Comparison of ENCODE assay signal across 30 cellular contexts in genomic region chrY:8673896-8674295, GRCh38.
"Had no signal": no experiment of that assay in that cellular context is flagged by ENCODE, and none has a peak within 500 bp of the region (broad histone marks: within the 10 kb centered on the region; RNA-seq: fewer than 3 reads in every experiment).

No MANE protein-coding gene starts in this region.

- DNase-seq: heart right ventricle; kidney; left colon; lower lobe of right lung; mammary epithelial cell; mesenchymal stem cell; naive thymus-derived CD8-positive, alpha-beta T cell; ovary; retina; right cardiac atrium; stimulated activated CD4-positive, alpha-beta T cell treated with anti-CD3 and anti-CD28 coated beads, Interleukin-12 subunit alpha, Interleukin-12 subunit beta, amount 100 ng/mL, for 4 hours; stimulated activated CD4-positive, alpha-beta T cell treated with anti-CD3 and anti-CD28 coated beads, Interleukin-15, amount 100 ng/mL, for 24 hours; stimulated activated CD4-positive, alpha-beta T cell treated with anti-CD3 and anti-CD28 coated beads, Interleukin-2, amount 100 ng/mL, for 24 hours; stimulated activated CD4-positive, alpha-beta T cell treated with anti-CD3 and anti-CD28 coated beads, Interleukin-4, amount 100 ng/mL, for 1 hour; stimulated activated naive B cell treated with anti-CD40 and anti-IgM and Interleukin-4, amounts not matched to agents 10 μg/mL and 1 μg/mL and 100 μg/mL, for 72 hours; stimulated activated naive CD8-positive, alpha-beta T cell treated with anti-CD3 and anti-CD28 coated beads, Interleukin-15, Interleukin-2, amounts not matched to agents 100 U/mL and 50 U/mL, for 24 hours; stomach; tibial artery; trophoblast cell; upper lobe of right lung had no signal

- H3K79me2 ChIP-seq: hepatocyte had no signal

- H3K4me3 ChIP-seq: heart right ventricle, hepatocyte, left lung, lower lobe of right lung, ovary, skin epidermis, stomach, suprapubic skin, thoracic aorta, tibial artery, upper lobe of right lung had no signal

- H3K27me3 ChIP-seq: heart right ventricle, hepatocyte, left lung, neutrophil, ovary, stomach, suprapubic skin, tibial artery, upper lobe of right lung had no signal

- H2AFZ ChIP-seq: hepatocyte had no signal

- H3K27me3 Mint-ChIP-seq: progenitor cell of endocrine pancreas; stimulated activated naive B cell treated with anti-CD40 and anti-IgM and Interleukin-4, amounts not matched to agents 10 μg/mL and 1 μg/mL and 100 μg/mL, for 72 hours had no signal

- H3K4me2 ChIP-seq: hepatocyte had no signal

- H3K9me3 ChIP-seq: heart right ventricle, left lung, lower lobe of right lung, neutrophil, ovary, stomach, suprapubic skin, thoracic aorta, tibial artery, upper lobe of right lung had no signal

- H3K27ac ChIP-seq: heart right ventricle, hepatocyte, left lung, lower lobe of right lung, neutrophil, ovary, skin epidermis, stomach, suprapubic skin, thoracic aorta, tibial artery, upper lobe of right lung had no signal

- H3K4me1 Mint-ChIP-seq: naive thymus-derived CD8-positive, alpha-beta T cell; nephron; neural crest cell; stimulated activated naive B cell treated with anti-CD40 and anti-IgM and Interleukin-4, amounts not matched to agents 10 μg/mL and 1 μg/mL and 100 μg/mL, for 72 hours had no signal

- H3K36me3 ChIP-seq: heart right ventricle, left lung, lower lobe of right lung, neutrophil, ovary, stomach, suprapubic skin, thoracic aorta, tibial artery, upper lobe of right lung had no signal

- H3K27ac Mint-ChIP-seq: naive thymus-derived CD8-positive, alpha-beta T cell; nephron; progenitor cell of endocrine pancreas; stimulated activated naive B cell treated with anti-CD40 and anti-IgM and Interleukin-4, amounts not matched to agents 10 μg/mL and 1 μg/mL and 100 μg/mL, for 72 hours had no signal

- ATAC-seq: heart right ventricle; left colon; left lung; lower lobe of right lung; naive thymus-derived CD8-positive, alpha-beta T cell; right cardiac atrium; sciatic nerve; stimulated activated naive B cell treated with anti-CD40 and anti-IgM and Interleukin-4, amounts not matched to agents 10 μg/mL and 1 μg/mL and 100 μg/mL, for 72 hours; stimulated activated naive CD8-positive, alpha-beta T cell treated with anti-CD3 and anti-CD28 coated beads, Interleukin-15, Interleukin-2, amounts not matched to agents 100 U/mL and 50 U/mL, for 24 hours; upper lobe of right lung had no signal

- H3K4me1 ChIP-seq: heart right ventricle, left lung, lower lobe of right lung, stomach, tibial artery, upper lobe of right lung had no signal

- H3K36me3 Mint-ChIP-seq: naive thymus-derived CD8-positive, alpha-beta T cell; stimulated activated naive B cell treated with anti-CD40 and anti-IgM and Interleukin-4, amounts not matched to agents 10 μg/mL and 1 μg/mL and 100 μg/mL, for 72 hours had no signal

- H3K9me3 Mint-ChIP-seq: naive thymus-derived CD8-positive, alpha-beta T cell; nephron; neural crest cell; stimulated activated naive B cell treated with anti-CD40 and anti-IgM and Interleukin-4, amounts not matched to agents 10 μg/mL and 1 μg/mL and 100 μg/mL, for 72 hours had no signal

- H3K4me3 Mint-ChIP-seq: naive thymus-derived CD8-positive, alpha-beta T cell; nephron; neural crest cell; stimulated activated naive B cell treated with anti-CD40 and anti-IgM and Interleukin-4, amounts not matched to agents 10 μg/mL and 1 μg/mL and 100 μg/mL, for 72 hours had no signal
